Comparison of ENCODE assay signal across 11 cellular contexts in genomic region chr12:123105427-123105826, GRCh38. TPM values are rescaled to one million over a fixed set of nuclear protein-coding genes. Genes with fewer than 3 reads are reported as not detected.
A peak's percentile ranks its signal among the peaks of the same experiment; 100 is the strongest.
DNase-seq lines count a peak whose midpoint lies in the region; ATAC-seq and TF ChIP-seq lines count a peak whose summit lies in the region.
"Had no signal": no experiment of that assay in that cellular context is flagged by ENCODE, and none has a peak within 500 bp of the region (broad histone marks: within the 10 kb centered on the region; RNA-seq: fewer than 3 reads in every experiment).

No MANE protein-coding gene starts in this region.

- H3K27ac Mint-ChIP-seq in activated CD4-positive, alpha-beta memory T cell treated with anti-CD3 and anti-CD28 coated beads, Interleukin-2, amount 10 ng/mL, durations not matched to agents 7 days and 5 days, result peak overlapping the region; percentile 59
- no peak overlapping the region for H3K27ac Mint-ChIP-seq in activated CD4-positive, alpha-beta memory T cell treated with anti-CD3 and anti-CD28 coated beads for 36 hours
- H3K27ac Mint-ChIP-seq in stimulated activated naive B cell treated with anti-CD40 and anti-IgM and Interleukin-4, amounts not matched to agents 10 μg/mL and 1 μg/mL and 100 μg/mL, for 72 hours, result peak overlapping the region; percentile 10

- no peak for ATAC-seq in stimulated activated naive B cell treated with anti-CD40 and anti-IgM and Interleukin-4, amounts not matched to agents 10 μg/mL and 1 μg/mL and 100 μg/mL, for 72 hours (replicated peaks)
- ATAC-seq in GM19467 (IDR thresholded peaks at IDR 0.05; ENCODE audit: unreplicated experiment), result no peak

- no peaks in the 10 kb centered on the region for H3K9me3 Mint-ChIP-seq in activated CD4-positive, alpha-beta memory T cell treated with anti-CD3 and anti-CD28 coated beads, Interleukin-2, amount 10 ng/mL, durations not matched to agents 7 days and 5 days
- no peaks in the 10 kb centered on the region for H3K9me3 Mint-ChIP-seq in activated CD4-positive, alpha-beta memory T cell treated with anti-CD3 and anti-CD28 coated beads for 36 hours
- no peaks in the 10 kb centered on the region for H3K9me3 Mint-ChIP-seq in stimulated activated naive B cell treated with anti-CD40 and anti-IgM and Interleukin-4, amounts not matched to agents 10 μg/mL and 1 μg/mL and 100 μg/mL, for 72 hours

- peak overlapping the region; percentile 63 to 87 for H3K27ac ChIP-seq in right atrium auricular region

- intact Hi-C loops in activated CD4-positive, alpha-beta memory T cell treated with anti-CD3 and anti-CD28 coated beads for 36 hours (cut with micrococcal nuclease), result no loop called here

- H3K4me3 ChIP-seq in right atrium auricular region, result peak overlapping the region in 1 of 2 donors; percentile 26

- H3K27me3 ChIP-seq in right atrium auricular region, result no peaks in the 10 kb centered on the region

- POLR2A ChIA-PET in activated CD4-positive, alpha-beta memory T cell treated with anti-CD3 and anti-CD28 coated beads, Interleukin-2, amount 10 ng/mL, durations not matched to agents 7 days and 5 days (lab: Charles Lee), result interaction anchor here (0.6 to 6.1 kb wide), 6 partner anchors 11 to 260 kb away, joined by 3 to 80 read pairs (median 10); no protein-coding TSS in a partner anchor
- POLR2A ChIA-PET in activated CD4-positive, alpha-beta memory T cell treated with anti-CD3 and anti-CD28 coated beads for 36 hours (lab: Charles Lee), result no interaction called here

- CTCF ChIA-PET in activated CD4-positive, alpha-beta memory T cell treated with anti-CD3 and anti-CD28 coated beads, Interleukin-2, amount 10 ng/mL, durations not matched to agents 7 days and 5 days (lab: Charles Lee), result interaction anchor here (2.6 kb wide), 1 partner anchor 29 kb away, joined by 17 read pairs; no protein-coding TSS in a partner anchor
- CTCF ChIA-PET in activated CD4-positive, alpha-beta memory T cell treated with anti-CD3 and anti-CD28 coated beads for 36 hours (lab: Charles Lee), result interaction anchor here (1.3 kb wide), 1 partner anchor 62 kb away, joined by 3 read pairs; no protein-coding TSS in a partner anchor

- peaks cover 0 to 63% of the 10 kb centered on the region in 2 donors for H3K4me1 ChIP-seq in right atrium auricular region

- peaks cover 39% of the 10 kb centered on the region for H3K4me1 Mint-ChIP-seq in activated CD4-positive, alpha-beta memory T cell treated with anti-CD3 and anti-CD28 coated beads, Interleukin-2, amount 10 ng/mL, durations not matched to agents 7 days and 5 days
- H3K4me1 Mint-ChIP-seq in activated CD4-positive, alpha-beta memory T cell treated with anti-CD3 and anti-CD28 coated beads for 36 hours (ENCODE audit: low read depth), result peaks cover 35% of the 10 kb centered on the region
- H3K4me1 Mint-ChIP-seq in stimulated activated naive B cell treated with anti-CD40 and anti-IgM and Interleukin-4, amounts not matched to agents 10 μg/mL and 1 μg/mL and 100 μg/mL, for 72 hours, result peaks cover 26 to 57% of the 10 kb centered on the region in 2 donors

- no peaks in the 10 kb centered on the region for H3K36me3 ChIP-seq in right atrium auricular region

- in situ Hi-C loops in GM13976 (cut with MboI; ENCODE audit: low sequenced_read_pairs, unreplicated experiment), result no loop called here

- no peak for DNase-seq in activated CD4-positive, alpha-beta memory T cell treated with anti-CD3 and anti-CD28 coated beads, Interleukin-2, amount 10 ng/mL, durations not matched to agents 7 days and 5 days
- no peak for DNase-seq in activated CD4-positive, alpha-beta memory T cell treated with anti-CD3 and anti-CD28 coated beads for 36 hours
- peak; percentile 95 to 97 for DNase-seq in SHP77 (lab: John Stamatoyannopoulos, UW)
- no peak for DNase-seq in right atrium auricular region (ENCODE audit: low spot score)
- no peak for DNase-seq in stimulated activated naive B cell treated with anti-CD40 and anti-IgM and Interleukin-4, amounts not matched to agents 10 μg/mL and 1 μg/mL and 100 μg/mL, for 72 hours
- no peak for DNase-seq in GM13976 (ENCODE audit: low spot score)
- no peak for DNase-seq in NOMO-1 (lab: John Stamatoyannopoulos, UW; ENCODE audit: unreplicated experiment in 2 of 2)
- DNase-seq: NCI-H1694; stimulated activated CD4-positive, alpha-beta T cell treated with anti-CD3 and anti-CD28 coated beads, Interleukin-2, amount 100 ng/mL, for 48 hours; T-helper 9 cell had no signal

- H3K9me3 ChIP-seq in right atrium auricular region, result no peaks in the 10 kb centered on the region

- TF ChIP-seq CTCF in right atrium auricular region (IDR thresholded peaks at IDR 0.05), result no peak
- no peak for TF ChIP-seq CTCF in GM13976 (IDR thresholded peaks at IDR 0.05; ENCODE audit: borderline replicate concordance, control extremely low read depth, extremely low read depth, insufficient read depth, missing control alignments)

- no peaks in the 10 kb centered on the region for H3K27me3 Mint-ChIP-seq in activated CD4-positive, alpha-beta memory T cell treated with anti-CD3 and anti-CD28 coated beads, Interleukin-2, amount 10 ng/mL, durations not matched to agents 7 days and 5 days
- no peaks in the 10 kb centered on the region for H3K27me3 Mint-ChIP-seq in activated CD4-positive, alpha-beta memory T cell treated with anti-CD3 and anti-CD28 coated beads for 36 hours
- no peaks in the 10 kb centered on the region for H3K27me3 Mint-ChIP-seq in stimulated activated naive B cell treated with anti-CD40 and anti-IgM and Interleukin-4, amounts not matched to agents 10 μg/mL and 1 μg/mL and 100 μg/mL, for 72 hours

- H3K36me3 Mint-ChIP-seq in activated CD4-positive, alpha-beta memory T cell treated with anti-CD3 and anti-CD28 coated beads, Interleukin-2, amount 10 ng/mL, durations not matched to agents 7 days and 5 days (ENCODE audit: low read depth), result peaks cover 5% of the 10 kb centered on the region
- H3K36me3 Mint-ChIP-seq in activated CD4-positive, alpha-beta memory T cell treated with anti-CD3 and anti-CD28 coated beads for 36 hours, result peaks cover 3% of the 10 kb centered on the region
- peaks cover 17 to 22% of the 10 kb centered on the region in 2 donors for H3K36me3 Mint-ChIP-seq in stimulated activated naive B cell treated with anti-CD40 and anti-IgM and Interleukin-4, amounts not matched to agents 10 μg/mL and 1 μg/mL and 100 μg/mL, for 72 hours

- H3K4me3 Mint-ChIP-seq in activated CD4-positive, alpha-beta memory T cell treated with anti-CD3 and anti-CD28 coated beads, Interleukin-2, amount 10 ng/mL, durations not matched to agents 7 days and 5 days, result no peak overlapping the region
- no peak overlapping the region for H3K4me3 Mint-ChIP-seq in activated CD4-positive, alpha-beta memory T cell treated with anti-CD3 and anti-CD28 coated beads for 36 hours
- H3K4me3 Mint-ChIP-seq in stimulated activated naive B cell treated with anti-CD40 and anti-IgM and Interleukin-4, amounts not matched to agents 10 μg/mL and 1 μg/mL and 100 μg/mL, for 72 hours, result no peak overlapping the region

RNA-seq across cellular contexts. Expression of gene PITPNM2, which starts 45.5 kb away (rescaled TPM):
- 1 to 10 TPM; 8.1 to 9.3 TPM for total RNA-seq in activated CD4-positive, alpha-beta memory T cell treated with anti-CD3 and anti-CD28 coated beads, Interleukin-2, amount 10 ng/mL, durations not matched to agents 7 days and 5 days
- total RNA-seq in activated CD4-positive, alpha-beta memory T cell treated with anti-CD3 and anti-CD28 coated beads for 36 hours, result 1 to 10 TPM; 5.9 to 6.5 TPM
- total RNA-seq in right atrium auricular region, result 10 to 100 TPM in 1 of 2 donors, 1 to 10 TPM in 1; 9.4 to 10.5 TPM

Comparison
In these comparisons a context has a peak if more than half of its experiments do, and no peak if none do; other contexts are left out.
1. DNase-seq: peak in SHP77 (2 of 2); none in activated CD4-positive, alpha-beta memory T cell treated with anti-CD3 and anti-CD28 coated beads, Interleukin-2, amount 10 ng/mL, durations not matched to agents 7 days and 5 days (single experiment), activated CD4-positive, alpha-beta memory T cell treated with anti-CD3 and anti-CD28 coated beads for 36 hours (single experiment), right atrium auricular region (single experiment), stimulated activated naive B cell treated with anti-CD40 and anti-IgM and Interleukin-4, amounts not matched to agents 10 μg/mL and 1 μg/mL and 100 μg/mL, for 72 hours (single experiment), GM13976 (single experiment) and NOMO-1 (0 of 2).